Comparison of ENCODE assay signal across 2 cellular contexts in genomic region chr18:49517483-49517882, GRCh38.
TF ChIP-seq lines count a peak whose summit lies in the region.

No MANE protein-coding gene starts in this region.

TF ChIP-seq in HEK293, 187 proteins besides CTCF, POLR2A, EP300 and RAD21:
- peak; percentile 96 for TF ChIP-seq ZNF10 (tag by site-specific recombination; IDR thresholded peaks at IDR 0.05)
- TF ChIP-seq ZNF394 (tag by site-specific recombination; IDR thresholded peaks at IDR 0.05; ENCODE audit: borderline replicate concordance): no peak

TF ChIP-seq in K562, 482 proteins besides CTCF, POLR2A, EP300 and RAD21:
- peak; percentile 89 for TF ChIP-seq ZNF134 (CRISPR knock-in tag; conservative IDR thresholded peaks at IDR 0.05)
- no peak for TF ChIP-seq POLR3A (IDR thresholded peaks at IDR 0.05; ENCODE audit: borderline replicate concordance, extremely low read depth, insufficient read depth, insufficient read length)
- TF ChIP-seq RBM25 (IDR thresholded peaks at IDR 0.05; ENCODE audit: low read depth, low read length, severe bottlenecking): peak; percentile 20
- no peak for TF ChIP-seq ZNF75A (CRISPR knock-in tag; IDR thresholded peaks at IDR 0.05)
- no peak for TF ChIP-seq ZNF561 (CRISPR knock-in tag; conservative IDR thresholded peaks at IDR 0.05)
TF ChIP-seq in K562: peak in this region for 2.
